1 cellular context compared by ENCODE assay signal in the genomic region with DNA sequence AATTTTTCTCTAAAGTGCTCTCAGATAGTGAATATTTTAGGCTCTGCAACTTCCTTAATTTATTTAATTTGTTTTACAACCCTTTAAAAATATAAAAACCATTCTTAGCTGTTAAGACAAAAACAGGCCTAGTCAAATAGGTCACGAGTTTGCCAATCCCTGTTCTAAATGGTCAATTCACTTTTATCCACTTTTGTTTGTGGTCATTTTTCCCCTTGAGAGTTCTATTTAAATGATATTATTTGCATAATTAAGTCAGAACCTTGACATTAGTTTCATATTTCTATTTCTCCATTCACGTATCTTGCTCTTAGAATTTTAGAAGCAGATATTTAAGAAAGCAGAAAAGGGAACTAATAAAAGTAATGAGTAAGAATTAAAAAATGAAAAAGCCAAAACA.
TF ChIP-seq lines count a peak whose summit lies in the region.

No MANE protein-coding gene starts in this region.

TF ChIP-seq in HepG2, 621 proteins besides CTCF, POLR2A, EP300 and RAD21:
- no peak for TF ChIP-seq THRA (CRISPR knock-in tag; IDR thresholded peaks at IDR 0.05; ENCODE audit: borderline replicate concordance)
- TF ChIP-seq TGIF2 (CRISPR knock-in tag; IDR thresholded peaks at IDR 0.05) = no peak
- no peak for TF ChIP-seq ZBTB33 (CRISPR knock-in tag; IDR thresholded peaks at IDR 0.05)
- TF ChIP-seq, protein P1, sequence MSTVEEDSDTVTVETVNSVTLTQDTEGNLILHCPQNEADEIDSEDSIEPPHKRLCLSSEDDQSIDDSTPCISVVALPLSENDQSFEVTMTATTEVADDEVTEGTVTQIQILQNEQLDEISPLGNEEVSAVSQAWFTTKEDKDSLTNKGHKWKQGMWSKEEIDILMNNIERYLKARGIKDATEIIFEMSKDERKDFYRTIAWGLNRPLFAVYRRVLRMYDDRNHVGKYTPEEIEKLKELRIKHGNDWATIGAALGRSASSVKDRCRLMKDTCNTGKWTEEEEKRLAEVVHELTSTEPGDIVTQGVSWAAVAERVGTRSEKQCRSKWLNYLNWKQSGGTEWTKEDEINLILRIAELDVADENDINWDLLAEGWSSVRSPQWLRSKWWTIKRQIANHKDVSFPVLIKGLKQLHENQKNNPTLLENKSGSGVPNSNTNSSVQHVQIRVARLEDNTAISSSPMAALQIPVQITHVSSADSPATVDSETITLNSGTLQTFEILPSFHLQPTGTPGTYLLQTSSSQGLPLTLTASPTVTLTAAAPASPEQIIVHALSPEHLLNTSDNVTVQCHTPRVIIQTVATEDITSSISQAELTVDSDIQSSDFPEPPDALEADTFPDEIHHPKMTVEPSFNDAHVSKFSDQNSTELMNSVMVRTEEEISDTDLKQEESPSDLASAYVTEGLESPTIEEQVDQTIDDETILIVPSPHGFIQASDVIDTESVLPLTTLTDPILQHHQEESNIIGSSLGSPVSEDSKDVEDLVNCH (CRISPR knock-in tag; IDR thresholded peaks at IDR 0.05) = no peak
- no peak for TF ChIP-seq ZBTB26 (CRISPR knock-in tag; IDR thresholded peaks at IDR 0.05; ENCODE audit: borderline replicate concordance)
- no peak for TF ChIP-seq ZNF83 (CRISPR knock-in tag; IDR thresholded peaks at IDR 0.05; ENCODE audit: borderline replicate concordance)
- TF ChIP-seq POLR2AphosphoS5 (IDR thresholded peaks at IDR 0.05; ENCODE audit: low read depth, low read length) = no peak
